ENCODE assay signal across 1 cellular context in genomic region chr4:3435684-3435956, GRCh38.
TF ChIP-seq lines count a peak whose summit lies in the region.

No MANE protein-coding gene starts in this region.

TF ChIP-seq in A549, 52 proteins besides CTCF, POLR2A, EP300 and RAD21 (continued from another document):
- TF ChIP-seq PBX3 (IDR thresholded peaks at IDR 0.05): no peak
- TF ChIP-seq USF2 (IDR thresholded peaks at IDR 0.05): no peak
- TF ChIP-seq RNF2 (IDR thresholded peaks at IDR 0.05; ENCODE audit: borderline replicate concordance, low read depth): no peak
- TF ChIP-seq HOXA7 (CRISPR knock-in tag; IDR thresholded peaks at IDR 0.05): no peak
- TF ChIP-seq HOXB13 (CRISPR knock-in tag; IDR thresholded peaks at IDR 0.05; ENCODE audit: low read depth): no peak
- no peak for TF ChIP-seq ZSCAN20 (CRISPR knock-in tag; IDR thresholded peaks at IDR 0.05)
- TF ChIP-seq MAZ (IDR thresholded peaks at IDR 0.05; ENCODE audit: borderline replicate concordance, low read depth, low read length): no peak
- no peak for TF ChIP-seq NR3C1 (IDR thresholded peaks at IDR 0.05)
- TF ChIP-seq NFE2L2 (conservative IDR thresholded peaks at IDR 0.05; ENCODE audit: low read length): no peak
- no peak for TF ChIP-seq HES2 (IDR thresholded peaks at IDR 0.05)
- TF ChIP-seq MYC (IDR thresholded peaks at IDR 0.05; ENCODE audit: borderline replicate concordance, low read length): no peak
- no peak for TF ChIP-seq RCOR1 (IDR thresholded peaks at IDR 0.05; ENCODE audit: low read depth, low read length)
- TF ChIP-seq JUNB (IDR thresholded peaks at IDR 0.05): no peak
- no peak for TF ChIP-seq ELK1 (IDR thresholded peaks at IDR 0.05; ENCODE audit: low read depth, low read length)
- TF ChIP-seq EHF (CRISPR knock-in tag; IDR thresholded peaks at IDR 0.05): no peak
- TF ChIP-seq HMGXB4 (CRISPR knock-in tag; IDR thresholded peaks at IDR 0.05; ENCODE audit: borderline replicate concordance): no peak
- TF ChIP-seq KDM5A (IDR thresholded peaks at IDR 0.05): no peak
TF ChIP-seq in A549: peak in this region for 0.
